ENCODE assay signal across 18 cellular contexts in genomic region chr17:345992-346785, GRCh38. TPM values are rescaled to one million over a fixed set of nuclear protein-coding genes. Genes with fewer than 3 reads are reported as not detected.
DNase-seq lines count a peak whose midpoint lies in the region; ATAC-seq and TF ChIP-seq lines count a peak whose summit lies in the region.
"Had no signal": no experiment of that assay in that cellular context is flagged by ENCODE, and none has a peak within 500 bp of the region (broad histone marks: within the 10 kb centered on the region; RNA-seq: fewer than 3 reads in every experiment).

No MANE protein-coding gene starts in this region.

- TF ChIP-seq POLR2A in right lobe of liver (IDR thresholded peaks at IDR 0.05), result no peak

- DNase-seq in LHCN-M2 (ENCODE audit: low read depth), result peak; percentile 47
- peak in 2 of 3 donors; percentile 15 to 19 for DNase-seq in right lobe of liver
- peak; percentile 5 for DNase-seq in posterior vena cava (ENCODE audit: low spot score)
- DNase-seq in C1 segment of cervical spinal cord (lab: John Stamatoyannopoulos, UW), result no peak
- DNase-seq in activated CD4-positive, alpha-beta T cell treated with anti-CD3 and anti-CD28 coated beads, Interleukin-2, amount 50 U/mL, for 48 hours, result no peak
- DNase-seq in GM20000 (ENCODE audit: low spot score), result no peak
- no peak for DNase-seq in OCI-M1 (lab: John Stamatoyannopoulos, UW)
- DNase-seq: AML-193; BE2C; CD4-positive, CD25-positive, alpha-beta regulatory T cell; CD8-positive, alpha-beta T cell; DMS153; DND-41; H9 had no signal

- no peak for TF ChIP-seq CTCF in right lobe of liver (IDR thresholded peaks at IDR 0.05)
- TF ChIP-seq CTCF in GM20000 (IDR thresholded peaks at IDR 0.05; ENCODE audit: extremely low read depth, missing control alignments), result no peak

- ATAC-seq in right lobe of liver, result no peak
- ATAC-seq: CD8-positive, alpha-beta T cell; GM23338; HCT116 had no signal

- WGBS in right lobe of liver (ENCODE audit: insufficient coverage, low coverage, low lambda C conversion rate, missing lambda C conversion rate), result no CpG with 5 or more reads among the region's 12 CpGs

- no peak overlapping the region for H3K4me3 ChIP-seq in right lobe of liver
- H3K4me3 ChIP-seq: GM23338 had no signal

- intact Hi-C loops in right lobe of liver (cut with DNase I), result no loop called here
- intact Hi-C loops in posterior vena cava (cut with DNase I), result no loop called here

- H3K9me3 ChIP-seq in right lobe of liver, result no peaks in the 10 kb centered on the region
- H3K9me3 ChIP-seq: BE2C, Caco-2 had no signal

- peaks cover 0 to 37% (median 20%) of the 10 kb centered on the region in 4 donors for H3K4me1 ChIP-seq in right lobe of liver
- H3K4me1 ChIP-seq: BE2C had no signal

- H3K27ac ChIP-seq in right lobe of liver, result no peak overlapping the region
- H3K27ac ChIP-seq: C4-2B had no signal

- no peaks in the 10 kb centered on the region for H3K36me3 ChIP-seq in right lobe of liver
- H3K36me3 ChIP-seq: BE2C had no signal

- H3K27me3 ChIP-seq in right lobe of liver, result no peaks in the 10 kb centered on the region
- H3K27me3 ChIP-seq: BE2C had no signal

RNA-seq across cellular contexts. Expression of gene RPH3AL, which starts 6.4 kb away (rescaled TPM):
- total RNA-seq in LHCN-M2 (2014; rRNA removed) (18.1 and 22.0 TPM in 2 replicates), right lobe of liver (10 to 100 TPM; 17.6 to 74.0 (median 25.7) TPM), posterior vena cava (10 to 100 TPM in 1 of 2 donors, 1 to 10 TPM in 1; 9.7 to 11.2 TPM)
- 9.2 TPM for polyA plus RNA-seq in LHCN-M2 (2012)

Comparison
In these comparisons a context has a peak if more than half of its experiments do, and no peak if none do; other contexts are left out.
1. DNase-seq: peak in LHCN-M2 (single experiment), right lobe of liver (2 of 3) and posterior vena cava (single experiment); none in C1 segment of cervical spinal cord (0 of 14), activated CD4-positive, alpha-beta T cell treated with anti-CD3 and anti-CD28 coated beads, Interleukin-2, amount 50 U/mL, for 48 hours (0 of 2), GM20000 (single experiment) and OCI-M1 (single experiment).